In the genomic region with DNA sequence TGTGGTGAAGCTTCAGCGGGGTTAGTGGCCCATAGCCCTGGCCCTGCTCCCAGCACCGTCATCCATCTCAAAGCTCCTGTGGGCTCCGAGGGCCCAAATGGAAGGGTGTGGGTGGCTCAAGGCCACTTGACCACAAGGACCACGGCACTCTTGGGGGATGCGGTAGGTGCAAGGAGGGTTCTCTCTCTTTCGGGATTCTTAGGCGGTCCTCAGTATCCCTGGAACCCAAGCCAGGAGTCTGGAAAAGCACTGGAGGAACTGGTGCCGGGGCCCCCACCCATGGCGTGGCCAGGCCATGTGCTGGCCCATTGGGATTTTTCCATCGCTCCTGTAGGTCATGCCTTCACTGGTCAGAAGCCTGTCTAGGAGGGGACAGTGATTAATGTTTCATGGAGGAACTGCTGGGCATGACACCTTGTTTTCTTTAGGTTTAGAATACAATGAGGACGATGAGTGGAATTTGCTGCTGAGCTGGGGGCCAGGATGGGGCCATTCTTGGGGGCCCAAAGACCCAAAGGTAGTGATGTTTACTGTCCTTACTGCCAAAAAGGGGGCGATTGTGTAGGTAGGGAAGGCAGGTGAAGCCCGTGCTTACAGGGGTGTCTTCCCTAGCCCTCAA, we compare ENCODE assay signal across 26 cellular contexts. TPM values are rescaled to one million over a fixed set of nuclear protein-coding genes. Genes with fewer than 3 reads are reported as not detected.
DNase-seq lines count a peak whose midpoint lies in the region; TF ChIP-seq lines count a peak whose summit lies in the region.
"Had no signal": no experiment of that assay in that cellular context is flagged by ENCODE, and none has a peak within 500 bp of the region (broad histone marks: within the 10 kb centered on the region; RNA-seq: fewer than 3 reads in every experiment).

No MANE protein-coding gene starts in this region.

- no peaks in the 10 kb centered on the region for H3K36me3 Mint-ChIP-seq in progenitor cell of endocrine pancreas (ENCODE audit: insufficient read depth)
- H3K36me3 Mint-ChIP-seq: activated naive CD4-positive, alpha-beta T cell treated with anti-CD3 and anti-CD28 coated beads, Interleukin-2, amount 50 U/mL, for 72 hours; naive B cell had no signal

- no peak overlapping the region for H3K27ac Mint-ChIP-seq in progenitor cell of endocrine pancreas
- H3K27ac Mint-ChIP-seq: naive B cell, T-helper 17 cell had no signal

- in situ Hi-C loops in GM13976 (cut with MboI; ENCODE audit: low sequenced_read_pairs, unreplicated experiment) = no loop called here

- peaks cover 6% of the 10 kb centered on the region for H3K27me3 Mint-ChIP-seq in progenitor cell of endocrine pancreas

- no peak overlapping the region for H3K4me3 Mint-ChIP-seq in progenitor cell of endocrine pancreas (ENCODE audit: low read depth)
- H3K4me3 Mint-ChIP-seq: central memory CD8-positive, alpha-beta T cell; naive B cell; T-helper 17 cell had no signal

- no peaks in the 10 kb centered on the region for H3K4me1 Mint-ChIP-seq in progenitor cell of endocrine pancreas (ENCODE audit: low read depth)
- H3K4me1 Mint-ChIP-seq: central memory CD8-positive, alpha-beta T cell; naive B cell; T-helper 17 cell had no signal

- TF ChIP-seq CTCF in GM13976 (IDR thresholded peaks at IDR 0.05; ENCODE audit: borderline replicate concordance, control extremely low read depth, extremely low read depth, insufficient read depth, missing control alignments) = no peak
- no peak for TF ChIP-seq CTCF in progenitor cell of endocrine pancreas (IDR thresholded peaks at IDR 0.05; ENCODE audit: unreplicated experiment)

- H3K9me3 Mint-ChIP-seq in progenitor cell of endocrine pancreas (ENCODE audit: low read depth) = no peaks in the 10 kb centered on the region
- H3K9me3 Mint-ChIP-seq: activated naive CD4-positive, alpha-beta T cell treated with anti-CD3 and anti-CD28 coated beads, Interleukin-2, amount 50 U/mL, for 72 hours; central memory CD8-positive, alpha-beta T cell had no signal

- peak; percentile 0 for DNase-seq in activated gamma-delta T cell treated with Interleukin-2 at 50 U/mL for 16 hours
- no peak for DNase-seq in activated gamma-delta T cell (lab: John Stamatoyannopoulos, UW)
- DNase-seq in GM13976 (ENCODE audit: low spot score) = peak; percentile 6
- DNase-seq in islet precursor cell = peak; percentile 23
- peak; percentile 4 for DNase-seq in progenitor cell of endocrine pancreas (ENCODE audit: low spot score, unreplicated experiment)
- no peak for DNase-seq in SIG-M5 (lab: John Stamatoyannopoulos, UW)
- no peak for DNase-seq in NCI-H2107 (lab: John Stamatoyannopoulos, UW)
- no peak for DNase-seq in DMS79 treated with DMSO at 0.1 percent for 48 hours (lab: John Stamatoyannopoulos, UW)
- DNase-seq: activated T-cell treated with anti-CD3 and anti-CD28 coated beads for 4 hours, Calu3, EL, hippocampal formation, mammary epithelial cell, MG63, naive B cell, NCI-H146, NCI-H2171, NCI-H524, substantia nigra, T-helper 17 cell had no signal

RNA-seq across cellular contexts. Expression of a gene that starts 16.7 kb away (rescaled TPM):
- 1.3 and 1.4 TPM in 2 replicates for total RNA-seq in progenitor cell of endocrine pancreas

RNA-seq across cellular contexts. Expression of a gene that starts 35.4 kb away (rescaled TPM):
- not detected in 2 replicates for total RNA-seq in progenitor cell of endocrine pancreas
- total RNA-seq: activated naive CD4-positive, alpha-beta T cell treated with anti-CD3 and anti-CD28 coated beads, Interleukin-2, amount 50 U/mL, for 72 hours; astrocyte; Calu3; fibroblast of villous mesenchyme; mammary epithelial cell; SJCRH30; T-helper 17 cell; vagina had no signal

Comparison
In these comparisons a context has a peak if more than half of its experiments do, and no peak if none do; other contexts are left out.
1. DNase-seq: peak in activated gamma-delta T cell treated with Interleukin-2 at 50 U/mL for 16 hours (single experiment), GM13976 (single experiment), islet precursor cell (single experiment) and progenitor cell of endocrine pancreas (single experiment); none in activated gamma-delta T cell (single experiment), SIG-M5 (single experiment), NCI-H2107 (single experiment) and DMS79 treated with DMSO at 0.1 percent for 48 hours (single experiment).